ENCODE assay signal across 26 cellular contexts in the genomic region with DNA sequence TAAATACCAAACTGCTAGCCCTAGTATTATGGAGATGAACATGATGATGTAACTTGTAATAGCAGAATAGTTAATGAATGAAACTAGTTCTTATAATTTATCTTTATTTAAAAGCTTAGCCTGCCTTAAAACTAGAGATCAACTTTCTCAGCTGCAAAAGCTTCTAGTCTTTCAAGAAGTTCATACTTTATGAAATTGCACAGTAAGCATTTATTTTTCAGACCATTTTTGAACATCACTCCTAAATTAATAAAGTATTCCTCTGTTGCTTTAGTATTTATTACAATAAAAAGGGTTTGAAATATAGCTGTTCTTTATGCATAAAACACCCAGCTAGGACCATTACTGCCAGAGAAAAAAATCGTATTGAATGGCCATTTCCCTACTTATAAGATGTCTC.
"Had no signal": no experiment of that assay in that cellular context is flagged by ENCODE, and none has a peak within 500 bp of the region (broad histone marks: within the 10 kb centered on the region; RNA-seq: fewer than 3 reads in every experiment).

No MANE protein-coding gene starts in this region.

- H3K27me3 Mint-ChIP-seq: activated B cell treated with CpG ODN at 0.5 μM for 24 hours; activated CD4-positive, alpha-beta memory T cell treated with anti-CD3 and anti-CD28 coated beads for 36 hours; naive B cell had no signal

- H3K27me3 ChIP-seq: esophagus muscularis mucosa, gastroesophageal sphincter, right atrium auricular region, tibial artery had no signal

- DNase-seq: activated B cell treated with CpG ODN at 0.5 μM for 24 hours; activated CD4-positive, alpha-beta memory T cell treated with anti-CD3 and anti-CD28 coated beads for 36 hours; activated CD4-positive, alpha-beta T cell treated with anti-CD3 and anti-CD28 coated beads for 4 hours; activated effector memory CD4-positive, alpha-beta T cell treated with Interleukin-2 at 50 U/mL for 16 hours; activated naive CD4-positive, alpha-beta T cell treated with anti-CD3 and anti-CD28 coated beads, Interleukin-2, amount 50 U/mL, for 16 hours; activated T-cell treated with anti-CD3 and anti-CD28 coated beads for 4 hours; amniotic stem cell; dermis blood vessel endothelial cell; effector memory CD4-positive, alpha-beta T cell; immature natural killer cell; kidney glomerular epithelial cell; left ventricle myocardium superior; mucosa of descending colon; naive B cell; stimulated activated CD4-positive, alpha-beta T cell treated with anti-CD3 and anti-CD28 coated beads, Interleukin-2, amount 100 ng/mL, for 24 hours; stimulated activated naive CD8-positive, alpha-beta T cell treated with anti-CD3 and anti-CD28 coated beads, Interleukin-15, Interleukin-2, amounts not matched to agents 100 U/mL and 50 U/mL, for 24 hours; substantia nigra; tibial artery had no signal

- FAIRE-seq: endothelial cell of umbilical vein, TTC549 had no signal

- H3K4me3 Mint-ChIP-seq: activated B cell treated with CpG ODN at 0.5 μM for 24 hours; activated CD4-positive, alpha-beta memory T cell treated with anti-CD3 and anti-CD28 coated beads for 36 hours; immature natural killer cell; naive B cell; neural crest cell; T-helper 1 cell treated with Interleukin-12 subunit alpha and Interleukin-12 subunit beta and Interleukin-4 antibody, amounts not matched to agents 30 μg/mL and 1 μg/mL, for 36 hours had no signal

- ATAC-seq: gastroesophageal sphincter; left ventricle myocardium superior; mucosa of descending colon; stimulated activated naive CD8-positive, alpha-beta T cell treated with anti-CD3 and anti-CD28 coated beads, Interleukin-15, Interleukin-2, amounts not matched to agents 100 U/mL and 50 U/mL, for 24 hours had no signal

- H3K9me3 Mint-ChIP-seq: activated B cell treated with CpG ODN at 0.5 μM for 24 hours; activated CD4-positive, alpha-beta memory T cell treated with anti-CD3 and anti-CD28 coated beads for 36 hours; immature natural killer cell; neural crest cell; T-helper 1 cell treated with Interleukin-12 subunit alpha and Interleukin-12 subunit beta and Interleukin-4 antibody, amounts not matched to agents 30 μg/mL and 1 μg/mL, for 36 hours had no signal

- H3K9me3 ChIP-seq: esophagus muscularis mucosa, gastroesophageal sphincter, mucosa of descending colon, prostate gland, right atrium auricular region, tibial artery had no signal

- H3K27ac ChIP-seq: esophagus muscularis mucosa, gastroesophageal sphincter, prostate gland, right atrium auricular region, tibial artery had no signal

- H3K4me1 Mint-ChIP-seq: activated B cell treated with CpG ODN at 0.5 μM for 24 hours, neural crest cell had no signal

- H3K4me1 ChIP-seq: esophagus muscularis mucosa, gastroesophageal sphincter, prostate gland, right atrium auricular region, tibial artery had no signal

- H3K4me3 ChIP-seq: esophagus muscularis mucosa, gastroesophageal sphincter, mucosa of descending colon, prostate gland, right atrium auricular region, tibial artery had no signal

- H3K27ac Mint-ChIP-seq: T-helper 1 cell treated with Interleukin-12 subunit alpha and Interleukin-12 subunit beta and Interleukin-4 antibody, amounts not matched to agents 30 μg/mL and 1 μg/mL, for 36 hours had no signal

- H3K36me3 ChIP-seq: prostate gland had no signal
